10 cellular contexts compared by ENCODE assay signal in the genomic region with DNA sequence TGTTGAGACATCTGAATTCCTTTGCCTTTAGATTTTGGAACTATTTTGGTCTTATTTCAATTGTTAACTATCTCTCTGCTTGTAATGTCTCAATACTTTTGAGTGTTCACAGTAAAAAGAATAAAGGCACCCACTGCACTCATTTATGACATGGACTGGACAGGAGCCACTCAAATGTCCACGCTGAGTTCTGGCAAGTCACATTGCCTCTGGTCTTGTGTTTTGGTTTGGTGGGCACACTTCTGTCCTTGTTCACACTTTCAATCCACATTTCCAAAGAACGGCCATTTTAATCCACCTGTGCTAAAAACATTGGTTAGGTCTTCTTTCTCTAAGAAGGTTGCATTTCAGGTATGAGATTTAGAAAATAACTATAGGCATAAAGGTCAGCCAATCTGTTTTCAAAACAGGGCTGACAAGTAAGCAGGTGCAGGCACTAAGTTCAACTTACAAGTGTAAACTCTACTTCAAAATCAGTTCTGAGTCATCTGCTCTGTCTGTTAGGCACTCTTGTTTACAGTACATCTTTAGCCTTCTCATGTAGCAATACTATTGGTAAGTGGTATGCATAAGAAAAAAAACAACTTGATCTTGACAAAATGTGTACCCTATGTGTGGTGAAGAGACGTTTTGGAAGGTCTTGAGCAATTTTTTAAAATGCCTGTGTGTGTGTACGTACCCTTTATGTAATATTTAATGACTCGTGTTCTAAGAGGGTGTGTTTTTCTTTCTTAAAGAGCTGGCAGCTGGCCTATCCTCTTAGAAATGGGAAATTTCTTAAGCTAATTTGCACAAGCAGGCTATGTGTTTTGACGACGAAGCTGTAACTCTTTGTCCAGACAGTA. TPM values are rescaled to one million over a fixed set of nuclear protein-coding genes. Genes with fewer than 3 reads are reported as not detected.
DNase-seq lines count a peak whose midpoint lies in the region; ATAC-seq and TF ChIP-seq lines count a peak whose summit lies in the region.
"Had no signal": no experiment of that assay in that cellular context is flagged by ENCODE, and none has a peak within 500 bp of the region (broad histone marks: within the 10 kb centered on the region; RNA-seq: fewer than 3 reads in every experiment).

No MANE protein-coding gene starts in this region.

- H3K4me1 ChIP-seq in upper lobe of right lung = no peaks in the 10 kb centered on the region

- intact Hi-C loops in upper lobe of right lung (cut with DNase I) = no loop called here

- no peak overlapping the region for H3K27ac Mint-ChIP-seq in activated T-cell treated with anti-CD3 and anti-CD28 coated beads, Interleukin-2, amount 50 U/mL, for 24 hours

- H3K36me3 Mint-ChIP-seq in activated T-cell treated with anti-CD3 and anti-CD28 coated beads, Interleukin-2, amount 50 U/mL, for 24 hours (ENCODE audit: low read depth) = no peaks in the 10 kb centered on the region

- H3K4me3 Mint-ChIP-seq in activated T-cell treated with anti-CD3 and anti-CD28 coated beads, Interleukin-2, amount 50 U/mL, for 24 hours = no peak overlapping the region

- H3K27ac ChIP-seq in RWPE1 = no peak overlapping the region
- peak overlapping the region; percentile 58 for H3K27ac ChIP-seq in upper lobe of right lung

- peak; percentile 38 to 69 for ATAC-seq in activated CD4-positive, CD25-positive, alpha-beta regulatory T cell treated with anti-CD3 and anti-CD28 coated beads, Interleukin-2, amount 50 U/mL, for 24 hours
- peak; percentile 91 for ATAC-seq in upper lobe of right lung

- H3K27me3 ChIP-seq in upper lobe of right lung = no peaks in the 10 kb centered on the region

- DNase-seq in activated CD4-positive, CD25-positive, alpha-beta regulatory T cell treated with anti-CD3 and anti-CD28 coated beads, Interleukin-2, amount 50 U/mL, for 72 hours = no peak
- DNase-seq in RWPE1 (ENCODE audit: low spot score) (peak; percentile 34), iris pigment epithelial cell (ENCODE audit: low read depth) (peak; percentile 96), upper lobe of right lung (no peak), OCI-M1 (lab: John Stamatoyannopoulos, UW) (no peak), RPMI8226 (no peak)
- DNase-seq in activated T-cell treated with anti-CD3 and anti-CD28 coated beads, Interleukin-2, amount 50 U/mL, for 24 hours = no peak
- DNase-seq: activated CD4-positive, CD25-positive, alpha-beta regulatory T cell; cerebellar nuclear complex had no signal

- peaks cover 6% of the 10 kb centered on the region for H3K27me3 Mint-ChIP-seq in activated T-cell treated with anti-CD3 and anti-CD28 coated beads, Interleukin-2, amount 50 U/mL, for 24 hours

- no peaks in the 10 kb centered on the region for H3K36me3 ChIP-seq in upper lobe of right lung

- no peaks in the 10 kb centered on the region for H3K9me3 ChIP-seq in upper lobe of right lung

- POLR2A ChIA-PET in RWPE1 (lab: Yijun Ruan, JAX; ENCODE audit: low non-redundant PET) = interaction anchor here (0.5 kb wide), 1 partner anchor 80 kb away, joined by 7 read pairs; no protein-coding TSS in a partner anchor

- CTCF ChIA-PET in RWPE1 (lab: Yijun Ruan, JAX) = interaction anchor here (0.6 kb wide), 1 partner anchor 190 kb away, joined by 3 read pairs; no protein-coding TSS in a partner anchor

- no peak overlapping the region for H3K4me3 ChIP-seq in upper lobe of right lung

- no peak for TF ChIP-seq CTCF in RWPE1 (conservative IDR thresholded peaks at IDR 0.05; ENCODE audit: low read depth)
- TF ChIP-seq CTCF in upper lobe of right lung (IDR thresholded peaks at IDR 0.05) = no peak

- H3K9me3 Mint-ChIP-seq in activated T-cell treated with anti-CD3 and anti-CD28 coated beads, Interleukin-2, amount 50 U/mL, for 24 hours = no peaks in the 10 kb centered on the region

- no peaks in the 10 kb centered on the region for H3K4me1 Mint-ChIP-seq in activated T-cell treated with anti-CD3 and anti-CD28 coated beads, Interleukin-2, amount 50 U/mL, for 24 hours (ENCODE audit: low read depth)

RNA-seq across cellular contexts. Expression of a gene that starts 31.5 kb away (rescaled TPM):
- total RNA-seq in upper lobe of right lung = 204 TPM

Comparison
In these comparisons a context has a peak if more than half of its experiments do, and no peak if none do; other contexts are left out.
1. DNase-seq: peak in RWPE1 (single experiment) and iris pigment epithelial cell (single experiment); none in activated CD4-positive, CD25-positive, alpha-beta regulatory T cell treated with anti-CD3 and anti-CD28 coated beads, Interleukin-2, amount 50 U/mL, for 72 hours (single experiment), upper lobe of right lung (single experiment), OCI-M1 (single experiment), RPMI8226 (single experiment) and activated T-cell treated with anti-CD3 and anti-CD28 coated beads, Interleukin-2, amount 50 U/mL, for 24 hours (single experiment).